Comparison of ENCODE assay signal across 1 cellular context in the genomic region with DNA sequence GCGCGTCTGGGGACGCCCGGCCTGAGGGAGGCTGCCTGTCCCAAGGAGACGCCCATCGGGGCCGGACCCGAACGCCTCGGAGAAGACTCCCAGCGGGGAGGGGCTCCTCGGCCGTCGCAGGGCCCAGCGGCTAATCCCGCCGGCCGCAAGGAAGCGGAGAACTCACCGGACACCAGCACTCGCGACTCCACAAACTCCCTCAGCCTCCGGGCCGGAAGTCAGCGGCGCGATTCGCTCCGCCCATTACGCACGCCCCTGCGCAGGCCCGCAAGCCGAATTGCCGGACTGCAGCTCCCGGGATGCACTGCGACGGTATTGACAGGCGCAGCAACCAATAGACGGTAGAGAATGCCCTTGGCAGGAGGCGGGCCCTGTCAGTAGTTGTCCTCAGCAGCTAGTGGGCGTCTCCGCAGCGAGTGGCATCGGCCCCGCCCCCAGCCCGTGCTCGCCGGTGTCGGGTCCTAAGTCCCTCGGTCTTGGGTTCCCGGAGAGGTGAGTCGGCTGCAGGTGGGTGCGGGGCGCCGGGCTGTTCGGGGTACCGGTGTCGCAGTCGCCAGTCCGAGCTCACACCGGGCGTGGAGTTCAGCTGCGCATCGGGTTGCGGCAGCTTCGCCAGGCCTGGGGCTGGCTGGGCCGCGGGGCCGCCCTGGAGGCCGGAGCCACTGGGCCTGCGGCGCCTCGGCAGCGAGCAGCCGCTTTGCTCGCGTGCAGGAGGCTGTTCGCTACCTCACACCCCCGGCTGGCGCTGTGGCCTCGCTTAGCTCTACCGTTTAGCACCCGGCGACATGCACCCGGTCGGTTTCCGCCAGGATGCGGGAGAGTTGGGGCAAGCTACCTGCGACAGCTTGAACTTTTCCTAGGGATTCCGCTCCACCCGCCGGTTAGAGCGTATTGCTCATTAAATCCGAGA.
TF ChIP-seq lines count a peak whose summit lies in the region.

TSS of gene ZNF174 (plus strand) at position 437 of the 910 bp plus-strand sequence. CDS start 790 bp downstream, outside the sequence.
TSS of gene ZSCAN32 (minus strand) at position 226 of the 910 bp plus-strand sequence. CDS start 3,447 bp downstream, outside the sequence.

TF ChIP-seq in HEK293, 187 proteins besides CTCF, POLR2A, EP300 and RAD21 (continued from another document and continues in another):
- TF ChIP-seq ZSCAN4 (tag by site-specific recombination; IDR thresholded peaks at IDR 0.05): no peak
- TF ChIP-seq ZNF350 (tag by site-specific recombination; IDR thresholded peaks at IDR 0.05): no peak; the same call in 1 of the 2 replicates
- TF ChIP-seq BCL11A (tag by site-specific recombination; IDR thresholded peaks at IDR 0.05; ENCODE audit: low read depth): no peak
- TF ChIP-seq REPIN1 (tag by site-specific recombination; IDR thresholded peaks at IDR 0.05; ENCODE audit: low read depth): peak; percentile 68; the same call in 1 of the 2 replicates
- TF ChIP-seq ZNF138 (tag by site-specific recombination; IDR thresholded peaks at IDR 0.05; ENCODE audit: borderline replicate concordance): no peak
- TF ChIP-seq ZSCAN18 (tag by site-specific recombination; IDR thresholded peaks at IDR 0.05): peak; percentile 72; the same call in 1 of the 2 replicates
- no peak for TF ChIP-seq FEZF1 (tag by site-specific recombination; IDR thresholded peaks at IDR 0.05)
- TF ChIP-seq ZNF629 (tag by site-specific recombination; IDR thresholded peaks at IDR 0.05): peak; percentile 62
- TF ChIP-seq ZNF596 (tag by site-specific recombination; IDR thresholded peaks at IDR 0.05): no peak
- TF ChIP-seq RBAK (tag by site-specific recombination; IDR thresholded peaks at IDR 0.05): no peak
- TF ChIP-seq ZNF214 (tag by site-specific recombination; IDR thresholded peaks at IDR 0.05; ENCODE audit: borderline replicate concordance): no peak
- peak; percentile 46; the same call in 1 of the 2 replicates for TF ChIP-seq ZNF791 (tag by site-specific recombination; IDR thresholded peaks at IDR 0.05)
- TF ChIP-seq ZNF510 (tag by site-specific recombination; IDR thresholded peaks at IDR 0.05; ENCODE audit: insufficient replicate concordance): no peak
- TF ChIP-seq ZNF707 (tag by site-specific recombination; IDR thresholded peaks at IDR 0.05): no peak
- TF ChIP-seq ZFP3 (tag by site-specific recombination; IDR thresholded peaks at IDR 0.05; ENCODE audit: low read depth): no peak
- TF ChIP-seq, protein P1, sequence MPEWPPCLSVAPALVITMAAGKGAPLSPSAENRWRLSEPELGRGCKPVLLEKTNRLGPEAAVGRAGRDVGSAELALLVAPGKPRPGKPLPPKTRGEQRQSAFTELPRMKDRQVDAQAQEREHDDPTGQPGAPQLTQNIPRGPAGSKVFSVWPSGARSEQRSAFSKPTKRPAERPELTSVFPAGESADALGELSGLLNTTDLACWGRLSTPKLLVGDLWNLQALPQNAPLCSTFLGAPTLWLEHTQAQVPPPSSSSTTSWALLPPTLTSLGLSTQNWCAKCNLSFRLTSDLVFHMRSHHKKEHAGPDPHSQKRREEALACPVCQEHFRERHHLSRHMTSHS (tag by site-specific recombination; IDR thresholded peaks at IDR 0.05): no peak
- TF ChIP-seq MEIS1 (CRISPR knock-in tag; IDR thresholded peaks at IDR 0.05; ENCODE audit: borderline replicate concordance): no peak
- TF ChIP-seq, protein P2, sequence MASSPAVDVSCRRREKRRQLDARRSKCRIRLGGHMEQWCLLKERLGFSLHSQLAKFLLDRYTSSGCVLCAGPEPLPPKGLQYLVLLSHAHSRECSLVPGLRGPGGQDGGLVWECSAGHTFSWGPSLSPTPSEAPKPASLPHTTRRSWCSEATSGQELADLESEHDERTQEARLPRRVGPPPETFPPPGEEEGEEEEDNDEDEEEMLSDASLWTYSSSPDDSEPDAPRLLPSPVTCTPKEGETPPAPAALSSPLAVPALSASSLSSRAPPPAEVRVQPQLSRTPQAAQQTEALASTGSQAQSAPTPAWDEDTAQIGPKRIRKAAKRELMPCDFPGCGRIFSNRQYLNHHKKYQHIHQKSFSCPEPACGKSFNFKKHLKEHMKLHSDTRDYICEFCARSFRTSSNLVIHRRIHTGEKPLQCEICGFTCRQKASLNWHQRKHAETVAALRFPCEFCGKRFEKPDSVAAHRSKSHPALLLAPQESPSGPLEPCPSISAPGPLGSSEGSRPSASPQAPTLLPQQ (tag by site-specific recombination; IDR thresholded peaks at IDR 0.05): peak; percentile 78
- TF ChIP-seq, protein P3, sequence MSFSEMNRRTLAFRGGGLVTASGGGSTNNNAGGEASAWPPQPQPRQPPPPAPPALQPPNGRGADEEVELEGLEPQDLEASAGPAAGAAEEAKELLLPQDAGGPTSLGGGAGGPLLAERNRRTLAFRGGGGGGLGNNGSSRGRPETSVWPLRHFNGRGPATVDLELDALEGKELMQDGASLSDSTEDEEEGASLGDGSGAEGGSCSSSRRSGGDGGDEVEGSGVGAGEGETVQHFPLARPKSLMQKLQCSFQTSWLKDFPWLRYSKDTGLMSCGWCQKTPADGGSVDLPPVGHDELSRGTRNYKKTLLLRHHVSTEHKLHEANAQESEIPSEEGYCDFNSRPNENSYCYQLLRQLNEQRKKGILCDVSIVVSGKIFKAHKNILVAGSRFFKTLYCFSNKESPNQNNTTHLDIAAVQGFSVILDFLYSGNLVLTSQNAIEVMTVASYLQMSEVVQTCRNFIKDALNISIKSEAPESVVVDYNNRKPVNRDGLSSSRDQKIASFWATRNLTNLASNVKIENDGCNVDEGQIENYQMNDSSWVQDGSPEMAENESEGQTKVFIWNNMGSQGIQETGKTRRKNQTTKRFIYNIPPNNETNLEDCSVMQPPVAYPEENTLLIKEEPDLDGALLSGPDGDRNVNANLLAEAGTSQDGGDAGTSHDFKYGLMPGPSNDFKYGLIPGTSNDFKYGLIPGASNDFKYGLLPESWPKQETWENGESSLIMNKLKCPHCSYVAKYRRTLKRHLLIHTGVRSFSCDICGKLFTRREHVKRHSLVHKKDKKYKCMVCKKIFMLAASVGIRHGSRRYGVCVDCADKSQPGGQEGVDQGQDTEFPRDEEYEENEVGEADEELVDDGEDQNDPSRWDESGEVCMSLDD (tag by site-specific recombination; IDR thresholded peaks at IDR 0.05): no peak
- peak; percentile 54; the same call in 1 of the 2 replicates for TF ChIP-seq ZBTB48 (tag by site-specific recombination; IDR thresholded peaks at IDR 0.05)
- TF ChIP-seq PRDM1 (tag by site-specific recombination; IDR thresholded peaks at IDR 0.05): no peak
- peak; percentile 64; the same call in 1 of the 2 replicates for TF ChIP-seq BCL11B (tag by site-specific recombination; IDR thresholded peaks at IDR 0.05; ENCODE audit: low read depth)
- TF ChIP-seq, protein P4, sequence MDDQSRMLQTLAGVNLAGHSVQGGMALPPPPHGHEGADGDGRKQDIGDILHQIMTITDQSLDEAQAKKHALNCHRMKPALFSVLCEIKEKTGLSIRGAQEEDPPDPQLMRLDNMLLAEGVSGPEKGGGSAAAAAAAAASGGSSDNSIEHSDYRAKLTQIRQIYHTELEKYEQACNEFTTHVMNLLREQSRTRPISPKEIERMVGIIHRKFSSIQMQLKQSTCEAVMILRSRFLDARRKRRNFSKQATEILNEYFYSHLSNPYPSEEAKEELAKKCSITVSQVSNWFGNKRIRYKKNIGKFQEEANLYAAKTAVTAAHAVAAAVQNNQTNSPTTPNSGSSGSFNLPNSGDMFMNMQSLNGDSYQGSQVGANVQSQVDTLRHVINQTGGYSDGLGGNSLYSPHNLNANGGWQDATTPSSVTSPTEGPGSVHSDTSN (CRISPR knock-in tag; IDR thresholded peaks at IDR 0.05): peak; percentile 98
- TF ChIP-seq ZNF302 (tag by site-specific recombination; IDR thresholded peaks at IDR 0.05; ENCODE audit: low read depth): no peak
- TF ChIP-seq ZNF37A (tag by site-specific recombination; IDR thresholded peaks at IDR 0.05): no peak
- no peak for TF ChIP-seq ZNF148 (tag by site-specific recombination; IDR thresholded peaks at IDR 0.05; ENCODE audit: borderline replicate concordance)
- TF ChIP-seq ZNF768 (tag by site-specific recombination; IDR thresholded peaks at IDR 0.05): no peak; the same call in 1 of the 2 replicates
- TF ChIP-seq ZNF48 (tag by site-specific recombination; IDR thresholded peaks at IDR 0.05): no peak
- TF ChIP-seq ZNF561 (tag by site-specific recombination; IDR thresholded peaks at IDR 0.05; ENCODE audit: borderline replicate concordance): peak; percentile 77; the same call in 1 of the 2 replicates
- peak; percentile 98 for TF ChIP-seq KLF9 (tag by site-specific recombination; IDR thresholded peaks at IDR 0.05; ENCODE audit: low read depth)
- TF ChIP-seq PRDM2 (tag by site-specific recombination; IDR thresholded peaks at IDR 0.05; ENCODE audit: borderline replicate concordance): no peak
- TF ChIP-seq, protein P5, sequence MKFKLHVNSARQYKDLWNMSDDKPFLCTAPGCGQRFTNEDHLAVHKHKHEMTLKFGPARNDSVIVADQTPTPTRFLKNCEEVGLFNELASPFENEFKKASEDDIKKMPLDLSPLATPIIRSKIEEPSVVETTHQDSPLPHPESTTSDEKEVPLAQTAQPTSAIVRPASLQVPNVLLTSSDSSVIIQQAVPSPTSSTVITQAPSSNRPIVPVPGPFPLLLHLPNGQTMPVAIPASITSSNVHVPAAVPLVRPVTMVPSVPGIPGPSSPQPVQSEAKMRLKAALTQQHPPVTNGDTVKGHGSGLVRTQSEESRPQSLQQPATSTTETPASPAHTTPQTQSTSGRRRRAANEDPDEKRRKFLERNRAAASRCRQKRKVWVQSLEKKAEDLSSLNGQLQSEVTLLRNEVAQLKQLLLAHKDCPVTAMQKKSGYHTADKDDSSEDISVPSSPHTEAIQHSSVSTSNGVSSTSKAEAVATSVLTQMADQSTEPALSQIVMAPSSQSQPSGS (tag by site-specific recombination; IDR thresholded peaks at IDR 0.05; ENCODE audit: low read depth): no peak
- no peak for TF ChIP-seq ZNF621 (tag by site-specific recombination; IDR thresholded peaks at IDR 0.05)
